ENCODE assay signal across 13 cellular contexts in the genomic region with DNA sequence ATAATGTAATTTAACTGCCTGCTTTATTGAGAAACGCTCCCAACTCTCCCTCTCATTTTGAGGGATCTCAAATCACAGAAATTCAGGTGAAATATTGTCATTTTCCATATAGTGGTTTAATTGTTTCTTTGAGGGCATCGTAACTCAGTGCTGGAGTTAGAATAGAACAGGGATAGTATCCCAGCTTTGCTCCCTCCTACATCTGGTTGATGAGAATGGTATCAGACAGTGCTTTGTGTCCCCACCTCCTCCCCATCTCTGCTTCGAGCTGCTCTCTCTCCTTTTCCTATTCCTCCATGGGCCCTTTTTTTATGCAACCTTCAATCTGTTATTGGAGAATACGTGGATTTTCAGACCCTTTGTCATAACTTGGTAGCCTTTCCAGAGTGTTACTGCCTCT.
"Had no signal": no experiment of that assay in that cellular context is flagged by ENCODE, and none has a peak within 500 bp of the region (broad histone marks: within the 10 kb centered on the region; RNA-seq: fewer than 3 reads in every experiment).

No MANE protein-coding gene starts in this region.

- H3K36me3 ChIP-seq: adrenal gland, gastroesophageal sphincter, thyroid gland had no signal

- H3K9me3 Mint-ChIP-seq: activated CD4-positive, alpha-beta memory T cell treated with anti-CD3 and anti-CD28 coated beads, Interleukin-2, amount 10 ng/mL, durations not matched to agents 7 days and 5 days; activated naive CD4-positive, alpha-beta T cell treated with anti-CD3 and anti-CD28 coated beads for 36 hours; effector memory CD8-positive, alpha-beta T cell had no signal

- H3K4me3 ChIP-seq: adrenal gland, gastroesophageal sphincter, psoas muscle, thyroid gland had no signal

- DNase-seq: activated CD4-positive, alpha-beta memory T cell treated with anti-CD3 and anti-CD28 coated beads, Interleukin-2, amount 10 ng/mL, durations not matched to agents 7 days and 5 days; activated CD4-positive, alpha-beta T cell treated with anti-CD3 and anti-CD28 coated beads for 1 hour; activated naive CD4-positive, alpha-beta T cell treated with anti-CD3 and anti-CD28 coated beads for 36 hours; adrenal gland; central memory CD4-positive, alpha-beta T cell; cortex of kidney; effector memory CD8-positive, alpha-beta T cell; psoas muscle; stimulated activated CD4-positive, alpha-beta T cell treated with anti-CD3 and anti-CD28 coated beads, Interleukin-2, amount 100 ng/mL, for 48 hours; stimulated activated naive CD8-positive, alpha-beta T cell treated with anti-CD3 and anti-CD28 coated beads, Interleukin-15, amount 100 ng/mL, for 72 hours; thyroid gland had no signal

- H3K9me3 ChIP-seq: adrenal gland, gastroesophageal sphincter, psoas muscle, thyroid gland had no signal

- H3K27ac Mint-ChIP-seq: activated CD4-positive, alpha-beta memory T cell treated with anti-CD3 and anti-CD28 coated beads, Interleukin-2, amount 10 ng/mL, durations not matched to agents 7 days and 5 days; activated naive CD4-positive, alpha-beta T cell treated with anti-CD3 and anti-CD28 coated beads for 36 hours; effector memory CD8-positive, alpha-beta T cell had no signal

- H3K27me3 ChIP-seq: adrenal gland, gastroesophageal sphincter, thyroid gland had no signal

- H3K4me1 ChIP-seq: thyroid gland had no signal

- ATAC-seq: effector memory CD8-positive, alpha-beta T cell; gastroesophageal sphincter had no signal

- H3K4me3 Mint-ChIP-seq: activated CD4-positive, alpha-beta memory T cell treated with anti-CD3 and anti-CD28 coated beads, Interleukin-2, amount 10 ng/mL, durations not matched to agents 7 days and 5 days; activated naive CD4-positive, alpha-beta T cell treated with anti-CD3 and anti-CD28 coated beads for 36 hours; effector memory CD8-positive, alpha-beta T cell; stimulated activated naive CD8-positive, alpha-beta T cell treated with anti-CD3 and anti-CD28 coated beads, Interleukin-15, amount 100 ng/mL, for 72 hours had no signal

- H3K27ac ChIP-seq: epithelial cell of prostate, gastroesophageal sphincter, thyroid gland had no signal

- H3K27me3 Mint-ChIP-seq: activated CD4-positive, alpha-beta memory T cell treated with anti-CD3 and anti-CD28 coated beads, Interleukin-2, amount 10 ng/mL, durations not matched to agents 7 days and 5 days; effector memory CD8-positive, alpha-beta T cell; stimulated activated naive CD8-positive, alpha-beta T cell treated with anti-CD3 and anti-CD28 coated beads, Interleukin-15, amount 100 ng/mL, for 72 hours had no signal
